In the genomic region with DNA sequence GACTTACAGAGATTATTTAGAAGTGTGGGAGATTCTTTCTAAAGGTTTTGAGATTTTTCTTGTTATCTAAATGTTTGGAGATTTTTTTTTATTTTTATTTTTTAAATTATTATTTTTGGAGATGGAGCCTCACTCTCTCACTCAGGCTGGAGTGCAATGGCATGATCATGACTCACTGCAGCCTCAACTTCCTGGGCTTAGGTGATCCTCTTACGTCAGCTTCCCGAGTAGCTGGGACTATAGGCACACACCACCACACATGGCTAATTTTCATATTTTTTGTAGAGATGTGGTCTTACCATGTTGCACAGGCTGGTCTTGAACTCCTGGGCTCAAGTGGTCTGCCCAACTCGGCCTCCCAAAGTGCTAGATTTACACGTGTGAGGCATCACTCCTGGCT, we compare ENCODE assay signal across 21 cellular contexts.
DNase-seq lines count a peak whose midpoint lies in the region; ATAC-seq and TF ChIP-seq lines count a peak whose summit lies in the region.
"Had no signal": no experiment of that assay in that cellular context is flagged by ENCODE, and none has a peak within 500 bp of the region (broad histone marks: within the 10 kb centered on the region; RNA-seq: fewer than 3 reads in every experiment).

No MANE protein-coding gene starts in this region.

- H3K4me1 Mint-ChIP-seq in HFFc6 (ENCODE audit: low read depth) = no peaks in the 10 kb centered on the region
- H3K4me1 Mint-ChIP-seq: CD8-positive, alpha-beta memory T cell had no signal

- in situ Hi-C loops in astrocyte of the spinal cord (cut with HindIII; ENCODE audit: low sequenced_read_pairs) = no loop called here

- no peaks in the 10 kb centered on the region for H3K27me3 ChIP-seq in MG63
- H3K27me3 ChIP-seq: right lobe of liver, uterus had no signal

- ATAC-seq in HG02981 (IDR thresholded peaks at IDR 0.05; ENCODE audit: unreplicated experiment) (no peak), GM18498 (IDR thresholded peaks at IDR 0.05; ENCODE audit: unreplicated experiment) (no peak), GM21423 (IDR thresholded peaks at IDR 0.05; ENCODE audit: unreplicated experiment) (no peak)
- ATAC-seq: HepG2, left lobe of liver, right lobe of liver, SK-N-SH treated with all-trans-retinoic acid at 6 μM for 48 hours had no signal

- H3K4me3 ChIP-seq in AG10803 (ENCODE audit: low read length) (no peak overlapping the region), MG63 (no peak overlapping the region), astrocyte of the spinal cord (ENCODE audit: low read depth, low read length) (no peak overlapping the region)
- H3K4me3 ChIP-seq: right lobe of liver, uterus had no signal

- TF ChIP-seq CTCF in AG10803 (conservative IDR thresholded peaks at IDR 0.05; ENCODE audit: low read length) (no peak), astrocyte of the spinal cord (IDR thresholded peaks at IDR 0.05; ENCODE audit: low read depth, low read length) (no peak), HFFc6 (IDR thresholded peaks at IDR 0.05) (no peak)

- no peak overlapping the region for H3K4me3 Mint-ChIP-seq in HFFc6
- H3K4me3 Mint-ChIP-seq: CD8-positive, alpha-beta memory T cell had no signal

- no peaks in the 10 kb centered on the region for H3K36me3 Mint-ChIP-seq in HFFc6 (ENCODE audit: low read depth)
- H3K36me3 Mint-ChIP-seq: CD8-positive, alpha-beta memory T cell had no signal

- peak; percentile 0 for DNase-seq in AG10803 (ENCODE audit: low read depth)
- peak; percentile 1 for DNase-seq in MG63
- peak; percentile 29 for DNase-seq in astrocyte of the spinal cord (ENCODE audit: low read depth, low spot score)
- DNase-seq in glomerular endothelial cell (ENCODE audit: extremely low read depth, low read depth, low spot score) = peak; percentile 16
- DNase-seq in HFFc6 = no peak
- DNase-seq: activated naive CD4-positive, alpha-beta T cell treated with anti-CD3 and anti-CD28 coated beads, Interleukin-2, amount 50 U/mL, for 16 hours; activated T-cell treated with anti-CD3 and anti-CD28 coated beads, Interleukin-2, amount 50 U/mL, for 1 hour; CD8-positive, alpha-beta memory T cell; DND-41; NCI-H2081; NCI-H526 treated with DMSO at 0.1 percent for 48 hours; occipital lobe; right lobe of liver; stimulated activated CD4-positive, alpha-beta T cell treated with anti-CD3 and anti-CD28 coated beads, Interleukin-2, amount 100 ng/mL, for 24 hours; uterus had no signal

- H3K36me3 ChIP-seq in MG63 = no peaks in the 10 kb centered on the region
- H3K36me3 ChIP-seq: right lobe of liver, uterus had no signal

- H3K9me3 Mint-ChIP-seq in HFFc6 = no peaks in the 10 kb centered on the region

- H3K27ac Mint-ChIP-seq in HFFc6 = no peak overlapping the region
- H3K27ac Mint-ChIP-seq: CD8-positive, alpha-beta memory T cell had no signal

- no peaks in the 10 kb centered on the region for H3K9me3 ChIP-seq in MG63
- H3K9me3 ChIP-seq: right lobe of liver, uterus had no signal

- H3K27me3 Mint-ChIP-seq in HFFc6 (ENCODE audit: insufficient read depth) = no peaks in the 10 kb centered on the region
- H3K27me3 Mint-ChIP-seq: CD8-positive, alpha-beta memory T cell had no signal
